ENCODE assay signal across 26 cellular contexts in genomic region chr2:165766326-165766927, GRCh38.
"Had no signal": no experiment of that assay in that cellular context is flagged by ENCODE, and none has a peak within 500 bp of the region (broad histone marks: within the 10 kb centered on the region; RNA-seq: fewer than 3 reads in every experiment).

No MANE protein-coding gene starts in this region.

- H3K4me1 Mint-ChIP-seq: activated CD4-positive, alpha-beta T cell treated with anti-CD3 and anti-CD28 coated beads, Interleukin-2, amount 10 ng/mL, durations not matched to agents 24 days and 14 days had no signal

- H2AFZ ChIP-seq: hepatocyte had no signal

- H3K4me2 ChIP-seq: hepatocyte had no signal

- H3K9me3 Mint-ChIP-seq: activated CD4-positive, alpha-beta T cell treated with anti-CD3 and anti-CD28 coated beads, Interleukin-2, amount 10 ng/mL, durations not matched to agents 24 days and 14 days; activated CD8-positive, alpha-beta T cell treated with anti-CD3 and anti-CD28 coated beads for 36 hours; activated T-cell treated with anti-CD3 and anti-CD28 coated beads, Interleukin-2, amount 50 U/mL, for 4 hours; endodermal cell; natural killer cell treated with Interleukin-12 subunit alpha and Interleukin-12 subunit beta and Interleukin-15 and Interleukin-18, amount 100 ng/mL, for 72 hours had no signal

- H3K27ac ChIP-seq: brain microvascular endothelial cell, epithelial cell of prostate, hepatocyte, neutrophil, tibial artery had no signal

- H3K9me3 ChIP-seq: neutrophil, tibial artery had no signal

- ATAC-seq: activated CD8-positive, alpha-beta T cell treated with anti-CD3 and anti-CD28 coated beads for 36 hours; activated T-cell treated with anti-CD3 and anti-CD28 coated beads, Interleukin-2, amount 50 U/mL, for 4 hours; left colon; natural killer cell treated with Interleukin-12 subunit alpha and Interleukin-12 subunit beta and Interleukin-15 and Interleukin-18, amount 100 ng/mL, for 72 hours had no signal

- H3K27me3 Mint-ChIP-seq: activated CD4-positive, alpha-beta T cell treated with anti-CD3 and anti-CD28 coated beads, Interleukin-2, amount 10 ng/mL, durations not matched to agents 24 days and 14 days; activated CD8-positive, alpha-beta T cell treated with anti-CD3 and anti-CD28 coated beads for 36 hours; natural killer cell treated with Interleukin-12 subunit alpha and Interleukin-12 subunit beta and Interleukin-15 and Interleukin-18, amount 100 ng/mL, for 72 hours had no signal

- H3K4me3 Mint-ChIP-seq: activated CD4-positive, alpha-beta T cell treated with anti-CD3 and anti-CD28 coated beads, Interleukin-2, amount 10 ng/mL, durations not matched to agents 24 days and 14 days; activated CD8-positive, alpha-beta T cell treated with anti-CD3 and anti-CD28 coated beads for 36 hours; activated T-cell treated with anti-CD3 and anti-CD28 coated beads, Interleukin-2, amount 50 U/mL, for 4 hours; endodermal cell; natural killer cell treated with Interleukin-12 subunit alpha and Interleukin-12 subunit beta and Interleukin-15 and Interleukin-18, amount 100 ng/mL, for 72 hours had no signal

- H3K36me3 ChIP-seq: brain microvascular endothelial cell, tibial artery had no signal

- DNase-seq: activated CD4-positive, alpha-beta T cell treated with anti-CD3 and anti-CD28 coated beads, Interleukin-2, amount 10 ng/mL, durations not matched to agents 24 days and 14 days; activated CD8-positive, alpha-beta T cell treated with anti-CD3 and anti-CD28 coated beads for 36 hours; activated effector memory CD4-positive, alpha-beta T cell treated with Interleukin-2 at 50 U/mL for 16 hours; activated naive CD4-positive, alpha-beta T cell treated with anti-CD3 and anti-CD28 coated beads, Interleukin-2, amount 50 U/mL, for 16 hours; activated T-cell treated with anti-CD3 and anti-CD28 coated beads, Interleukin-2, amount 50 U/mL, for 4 hours; aorta; brain microvascular endothelial cell; central memory CD4-positive, alpha-beta T cell; endodermal cell; foreskin fibroblast; islet precursor cell; left colon; posterior cingulate gyrus; retina; stimulated activated CD4-positive, alpha-beta T cell treated with anti-CD3 and anti-CD28 coated beads, Interleukin-12 subunit alpha, Interleukin-12 subunit beta, amount 100 ng/mL, for 4 hours; stimulated activated CD4-positive, alpha-beta T cell treated with anti-CD3 and anti-CD28 coated beads, Interleukin-1b, Interleukin-23, amount 100 ng/mL, for 48 hours; stimulated activated CD8-positive, alpha-beta memory T cell treated with anti-CD3 and anti-CD28 coated beads, Interleukin-4, amount 100 ng/mL, for 48 hours; stimulated activated naive CD4-positive, alpha-beta T cell treated with Interleukin-2 at 50 U/mL for 16 hours; T1000; tibial artery had no signal

- H3K36me3 Mint-ChIP-seq: natural killer cell treated with Interleukin-12 subunit alpha and Interleukin-12 subunit beta and Interleukin-15 and Interleukin-18, amount 100 ng/mL, for 72 hours had no signal

- H3K4me1 ChIP-seq: tibial artery had no signal

- H3K4me3 ChIP-seq: hepatocyte, lung, tibial artery had no signal

- H3K27ac Mint-ChIP-seq: activated CD4-positive, alpha-beta T cell treated with anti-CD3 and anti-CD28 coated beads, Interleukin-2, amount 10 ng/mL, durations not matched to agents 24 days and 14 days; activated CD8-positive, alpha-beta T cell treated with anti-CD3 and anti-CD28 coated beads for 36 hours; endodermal cell; natural killer cell treated with Interleukin-12 subunit alpha and Interleukin-12 subunit beta and Interleukin-15 and Interleukin-18, amount 100 ng/mL, for 72 hours had no signal

- FAIRE-seq: urothelium cell line had no signal

- H3K27me3 ChIP-seq: brain microvascular endothelial cell, hepatocyte, neutrophil, tibial artery had no signal
